ENCODE assay signal across 8 cellular contexts in genomic region chr16:69726313-69727060, GRCh38. TPM values are rescaled to one million over a fixed set of nuclear protein-coding genes. Genes with fewer than 3 reads are reported as not detected.
DNase-seq lines count a peak whose midpoint lies in the region; ATAC-seq and TF ChIP-seq lines count a peak whose summit lies in the region.

Gene NQO1 (minus strand): TSS chr16:69726560. CDS start chr16:69726439, 121 bp downstream.

- ATAC-seq in GM18873 (IDR thresholded peaks at IDR 0.05; ENCODE audit: low FRiP score, unreplicated experiment) (peak; percentile 92), HG03159 (IDR thresholded peaks at IDR 0.05; ENCODE audit: unreplicated experiment) (peak; percentile 99)
- ATAC-seq in activated CD4-positive, alpha-beta T cell treated with anti-CD3 and anti-CD28 coated beads for 36 hours: peak; percentile 99

- peak within 1 kb of the TSS; percentile 89 for H3K27ac Mint-ChIP-seq in activated CD4-positive, alpha-beta T cell treated with anti-CD3 and anti-CD28 coated beads for 36 hours

- no peaks in the 10 kb centered on the region for H3K9me3 Mint-ChIP-seq in activated CD4-positive, alpha-beta T cell treated with anti-CD3 and anti-CD28 coated beads for 36 hours (ENCODE audit: low read depth)

- peak; percentile 95 for DNase-seq in AG08395 (ENCODE audit: low spot score)
- peak; percentile 100 for DNase-seq in NCI-H226
- peak; percentile 95 for DNase-seq in activated CD4-positive, alpha-beta T cell treated with anti-CD3 and anti-CD28 coated beads for 36 hours
- peak; percentile 99 for DNase-seq in choroid plexus epithelial cell (ENCODE audit: low read depth)
- DNase-seq in kidney tubule cell (ENCODE audit: low spot score): peak; percentile 97
- peak; percentile 73 to 88 (median 78) for DNase-seq in stimulated activated CD4-positive, alpha-beta T cell treated with anti-CD3 and anti-CD28 coated beads, Interleukin-1b, Interleukin-23, amount 100 ng/mL, for 24 hours (ENCODE audit: low read depth in 4 of 4, low spot score in 1 of 4)

- TF ChIP-seq CTCF in choroid plexus epithelial cell (conservative IDR thresholded peaks at IDR 0.05; ENCODE audit: low read depth, low read length): no peak

- peak within 1 kb of the TSS; percentile 79 for H3K4me3 Mint-ChIP-seq in activated CD4-positive, alpha-beta T cell treated with anti-CD3 and anti-CD28 coated beads for 36 hours

- H3K36me3 Mint-ChIP-seq in activated CD4-positive, alpha-beta T cell treated with anti-CD3 and anti-CD28 coated beads for 36 hours (ENCODE audit: low read depth): no peaks in the 10 kb centered on the region

- POLR2A ChIA-PET in activated CD4-positive, alpha-beta T cell treated with anti-CD3 and anti-CD28 coated beads for 36 hours (lab: Charles Lee): interaction anchor here (0.5 to 2.0 kb wide), 4 partner anchors 15 to 33 kb away, joined by 3 to 5 read pairs (median 4); partner anchors contain the start of gene NOB1

- CTCF ChIA-PET in activated CD4-positive, alpha-beta T cell treated with anti-CD3 and anti-CD28 coated beads for 36 hours (lab: Charles Lee): interaction anchor here (0.7 to 3.6 kb wide), 6 partner anchors 18 to 319 kb away, joined by 3 to 22 read pairs (median 4); partner anchors contain the start of gene NOB1

- peaks cover 24% of the 10 kb centered on the region for H3K4me1 Mint-ChIP-seq in activated CD4-positive, alpha-beta T cell treated with anti-CD3 and anti-CD28 coated beads for 36 hours

- H3K27me3 Mint-ChIP-seq in activated CD4-positive, alpha-beta T cell treated with anti-CD3 and anti-CD28 coated beads for 36 hours: no peaks in the 10 kb centered on the region

- intact Hi-C loops in activated CD4-positive, alpha-beta T cell treated with anti-CD3 and anti-CD28 coated beads for 36 hours (cut with DNase I, micrococcal nuclease): loop anchor here (1.0 kb wide), 3 partner anchors 28 to 340 kb away; partner anchors contain the start of genes NOB1 (in 2 of the 2), TERF2 (in 1 of the 2) and WWP2 (in 1 of the 2)

- peak within 1 kb of the TSS; percentile 68 for H3K4me3 ChIP-seq in choroid plexus epithelial cell (ENCODE audit: low read depth, low read length)

RNA-seq across cellular contexts. Expression of gene NQO1, which starts in this region (rescaled TPM):
- 10 to 100 TPM in 1 of 2 experiments, 1 to 10 TPM in 1; 9.9 to 11.4 TPM for total RNA-seq in activated CD4-positive, alpha-beta T cell treated with anti-CD3 and anti-CD28 coated beads for 36 hours

Comparison
In these comparisons a context has a peak if more than half of its experiments do, and no peak if none do; other contexts are left out.
1. Peak in every context shown above with its lines: DNase-seq, ATAC-seq and H3K4me3 ChIP-seq.